ENCODE assay signal across 11 cellular contexts in genomic region chr3:102113421-102114041, GRCh38.
DNase-seq lines count a peak whose midpoint lies in the region; ATAC-seq and TF ChIP-seq lines count a peak whose summit lies in the region.
"Had no signal": no experiment of that assay in that cellular context is flagged by ENCODE, and none has a peak within 500 bp of the region (broad histone marks: within the 10 kb centered on the region; RNA-seq: fewer than 3 reads in every experiment).

No MANE protein-coding gene starts in this region.

- H3K9me3 Mint-ChIP-seq in activated naive CD4-positive, alpha-beta T cell treated with anti-CD3 and anti-CD28 coated beads, Interleukin-2, amount 10 ng/mL, durations not matched to agents 7 days and 5 days = peaks cover 26% of the 10 kb centered on the region
- peaks cover 28% of the 10 kb centered on the region for H3K9me3 Mint-ChIP-seq in activated T-helper 2 cell treated with anti-CD3 and anti-CD28 coated beads, Interferon-gamma antibody, Interleukin-2, Interleukin-4, amounts not matched to agents 10 μg/mL and 5 μg/mL and 100 μg/mL, durations not matched to agents 14 hours and 24 hours and 36 hours
- peaks cover 5% of the 10 kb centered on the region for H3K9me3 Mint-ChIP-seq in type B pancreatic cell

- H3K9me3 ChIP-seq in vagina = no peaks in the 10 kb centered on the region

- CTCF ChIA-PET in activated naive CD4-positive, alpha-beta T cell treated with anti-CD3 and anti-CD28 coated beads, Interleukin-2, amount 10 ng/mL, durations not matched to agents 7 days and 5 days (lab: Charles Lee) = interaction anchor here (1.1 to 1.2 kb wide), 2 partner anchors 10 to 112 kb away, joined by 3 to 5 read pairs; no protein-coding TSS in a partner anchor

- TF ChIP-seq POLR2A in erythroblast (IDR thresholded peaks at IDR 0.05; ENCODE audit: low read length) (no peak), vagina (IDR thresholded peaks at IDR 0.05) (no peak)

- no peak overlapping the region for H3K27ac ChIP-seq in vagina

- peak overlapping the region; percentile 81 for H3K27ac Mint-ChIP-seq in activated naive CD4-positive, alpha-beta T cell treated with anti-CD3 and anti-CD28 coated beads, Interleukin-2, amount 10 ng/mL, durations not matched to agents 7 days and 5 days
- H3K27ac Mint-ChIP-seq in activated T-helper 2 cell treated with anti-CD3 and anti-CD28 coated beads, Interferon-gamma antibody, Interleukin-2, Interleukin-4, amounts not matched to agents 10 μg/mL and 5 μg/mL and 100 μg/mL, durations not matched to agents 14 hours and 24 hours and 36 hours = peak overlapping the region; percentile 79
- H3K27ac Mint-ChIP-seq in type B pancreatic cell = peak overlapping the region; percentile 91

- no peak overlapping the region for H3K4me3 Mint-ChIP-seq in activated naive CD4-positive, alpha-beta T cell treated with anti-CD3 and anti-CD28 coated beads, Interleukin-2, amount 10 ng/mL, durations not matched to agents 7 days and 5 days
- H3K4me3 Mint-ChIP-seq in activated T-helper 2 cell treated with anti-CD3 and anti-CD28 coated beads, Interferon-gamma antibody, Interleukin-2, Interleukin-4, amounts not matched to agents 10 μg/mL and 5 μg/mL and 100 μg/mL, durations not matched to agents 14 hours and 24 hours and 36 hours (ENCODE audit: low read depth) = no peak overlapping the region
- H3K4me3 Mint-ChIP-seq in type B pancreatic cell = peak overlapping the region; percentile 60

- intact Hi-C loops in activated T-helper 2 cell treated with anti-CD3 and anti-CD28 coated beads, Interferon-gamma antibody, Interleukin-2, Interleukin-4, amounts not matched to agents 10 μg/mL and 5 μg/mL and 100 μg/mL, durations not matched to agents 14 hours and 24 hours and 36 hours (cut with micrococcal nuclease) = loop anchor here (1.0 to 5.0 kb wide), 3 partner anchors 21 to 261 kb away; no protein-coding TSS in a partner anchor
- intact Hi-C loops in left colon (cut with DNase I, micrococcal nuclease) (no loop called here), vagina (cut with DNase I) (no loop called here)

- DNase-seq in activated naive CD4-positive, alpha-beta T cell treated with anti-CD3 and anti-CD28 coated beads, Interleukin-2, amount 10 ng/mL, durations not matched to agents 7 days and 5 days = peak; percentile 22
- DNase-seq in activated naive CD4-positive, alpha-beta T cell treated with Interleukin-2 at 50 U/mL for 16 hours = no peak
- DNase-seq in activated T-helper 2 cell treated with anti-CD3 and anti-CD28 coated beads, Interferon-gamma antibody, Interleukin-2, Interleukin-4, amounts not matched to agents 10 μg/mL and 5 μg/mL and 100 μg/mL, durations not matched to agents 14 hours and 24 hours and 36 hours (ENCODE audit: low spot score) = no peak
- DNase-seq in left colon = no peak
- no peak for DNase-seq in type B pancreatic cell (ENCODE audit: extremely low spot score, unreplicated experiment)
- DNase-seq in erythroblast (lab: John Stamatoyannopoulos, UW) = no peak
- DNase-seq in vagina (ENCODE audit: extremely low spot score in 2 of 2) = no peak
- DNase-seq: amygdala, NCI-H1694, SW 1271 had no signal

- no peaks in the 10 kb centered on the region for H3K27me3 Mint-ChIP-seq in activated naive CD4-positive, alpha-beta T cell treated with anti-CD3 and anti-CD28 coated beads, Interleukin-2, amount 10 ng/mL, durations not matched to agents 7 days and 5 days
- no peaks in the 10 kb centered on the region for H3K27me3 Mint-ChIP-seq in activated T-helper 2 cell treated with anti-CD3 and anti-CD28 coated beads, Interferon-gamma antibody, Interleukin-2, Interleukin-4, amounts not matched to agents 10 μg/mL and 5 μg/mL and 100 μg/mL, durations not matched to agents 14 hours and 24 hours and 36 hours (ENCODE audit: low read depth)
- H3K27me3 Mint-ChIP-seq in type B pancreatic cell = no peaks in the 10 kb centered on the region

- no peaks in the 10 kb centered on the region for H3K27me3 ChIP-seq in vagina

- ATAC-seq in left colon (peak; percentile 66), HG02981 (IDR thresholded peaks at IDR 0.05; ENCODE audit: unreplicated experiment) (no peak)

- no peaks in the 10 kb centered on the region for H3K4me1 ChIP-seq in vagina

- no peak for TF ChIP-seq CTCF in type B pancreatic cell (conservative IDR thresholded peaks at IDR 0.05)
- no peak for TF ChIP-seq CTCF in vagina (IDR thresholded peaks at IDR 0.05)

- H3K4me1 Mint-ChIP-seq in activated naive CD4-positive, alpha-beta T cell treated with anti-CD3 and anti-CD28 coated beads, Interleukin-2, amount 10 ng/mL, durations not matched to agents 7 days and 5 days = peaks cover 35% of the 10 kb centered on the region
- H3K4me1 Mint-ChIP-seq in activated T-helper 2 cell treated with anti-CD3 and anti-CD28 coated beads, Interferon-gamma antibody, Interleukin-2, Interleukin-4, amounts not matched to agents 10 μg/mL and 5 μg/mL and 100 μg/mL, durations not matched to agents 14 hours and 24 hours and 36 hours (ENCODE audit: low read depth) = peaks cover 36% of the 10 kb centered on the region
- H3K4me1 Mint-ChIP-seq in type B pancreatic cell (ENCODE audit: unreplicated experiment) = peaks cover 18% of the 10 kb centered on the region

- no peaks in the 10 kb centered on the region for H3K36me3 ChIP-seq in vagina

- no peak overlapping the region for H3K4me3 ChIP-seq in vagina

- H3K36me3 Mint-ChIP-seq in activated naive CD4-positive, alpha-beta T cell treated with anti-CD3 and anti-CD28 coated beads, Interleukin-2, amount 10 ng/mL, durations not matched to agents 7 days and 5 days = peaks cover 10% of the 10 kb centered on the region
- H3K36me3 Mint-ChIP-seq in activated T-helper 2 cell treated with anti-CD3 and anti-CD28 coated beads, Interferon-gamma antibody, Interleukin-2, Interleukin-4, amounts not matched to agents 10 μg/mL and 5 μg/mL and 100 μg/mL, durations not matched to agents 14 hours and 24 hours and 36 hours (ENCODE audit: low read depth) = peaks cover 37% of the 10 kb centered on the region
- no peaks in the 10 kb centered on the region for H3K36me3 Mint-ChIP-seq in type B pancreatic cell
